In genomic region chr11:71998649-71999310, GRCh38 we compare ENCODE assay signal across 8 cellular contexts. TPM values are rescaled to one million over a fixed set of nuclear protein-coding genes. Genes with fewer than 3 reads are reported as not detected.
DNase-seq lines count a peak whose midpoint lies in the region; ATAC-seq and TF ChIP-seq lines count a peak whose summit lies in the region.

TSS of gene IL18BP (plus strand) at chr11:71998909. CDS start at chr11:71999985, 1,076 bp downstream.

- intact Hi-C loops in aorta (cut with DNase I), result no loop called here
- intact Hi-C loops in PC-3 (cut with micrococcal nuclease), result no loop called here

- no TSS peak for BruUV-seq in PC-3 (replicated peaks; lab: Mats Ljungman, UMichigan)

- peaks cover 7% of the 10 kb centered on the region for H4K20me1 ChIP-seq in DND-41 (ENCODE audit: insufficient read depth, low read length)
- no peaks in the 10 kb centered on the region for H4K20me1 ChIP-seq in PC-3 (ENCODE audit: low read length)

- DNase-seq in DND-41 (peak; percentile 43), aorta (peak; percentile 68 to 78), PC-3 (no peak), brain microvascular endothelial cell (no peak)
- peak; percentile 66 for DNase-seq in Jurkat, Clone E6-1 (ENCODE audit: low read depth, low spot score)

- H3K9ac ChIP-seq in DND-41 (ENCODE audit: low read depth, low read length) (no peak within 1 kb of the TSS), PC-3 (ENCODE audit: low read length) (no peak within 1 kb of the TSS)

- H3F3A ChIP-seq in PC-3 (ENCODE audit: low read length, unreplicated experiment), result no peaks in the 10 kb centered on the region

- no peaks in the 10 kb centered on the region for H3K9me2 ChIP-seq in PC-3 (replicated peaks; ENCODE audit: low read length)

- H3K4me1 ChIP-seq in DND-41 (ENCODE audit: insufficient read depth, low read length) (no peaks in the 10 kb centered on the region), mesodermal cell (ENCODE audit: control insufficient read depth, insufficient read depth, low read length, poor library complexity, severe bottlenecking) (no peaks in the 10 kb centered on the region), aorta (ENCODE audit: control insufficient read depth in 1 of 2, insufficient read depth in 2 of 2, low read length in 2 of 2) (no peaks in the 10 kb centered on the region), PC-3 (ENCODE audit: insufficient read depth, low read length) (no peaks in the 10 kb centered on the region)

- peak; percentile 70 for ATAC-seq in DND-41 (ENCODE audit: insufficient read depth, low read depth)
- no peak for ATAC-seq in aorta (ENCODE audit: low FRiP score)
- no peak for ATAC-seq in PC-3
- ATAC-seq in HG03139 (IDR thresholded peaks at IDR 0.05; ENCODE audit: unreplicated experiment), result no peak

- POLR2A ChIA-PET in PC-3 (lab: Charles Lee; ENCODE audit: unreplicated experiment), result no interaction called here

- H3K4me2 ChIP-seq in DND-41 (ENCODE audit: insufficient read depth, low read length), result no peak within 1 kb of the TSS
- no peak within 1 kb of the TSS for H3K4me2 ChIP-seq in PC-3 (ENCODE audit: low read length)

- 56 to 83% (median 59%) methylated on average over 11 of the region's 11 CpGs for WGBS in adipose tissue, 3 donors
- 95 to 96% methylated on average over 11 of the region's 11 CpGs for WGBS in mesodermal cell (ENCODE audit: insufficient coverage in 2 of 2), 2 experiments
- 79 to 81% methylated on average over 11 of the region's 11 CpGs for WGBS in aorta, 2 donors

- H3K36me3 ChIP-seq in DND-41 (ENCODE audit: insufficient read depth, low read length), result peaks cover 35% of the 10 kb centered on the region
- H3K36me3 ChIP-seq in mesodermal cell (ENCODE audit: control insufficient read depth, insufficient read depth, low read length), result peaks cover 51% of the 10 kb centered on the region
- peaks cover 0 to 1% of the 10 kb centered on the region in 2 donors for H3K36me3 ChIP-seq in aorta (ENCODE audit: control insufficient read depth in 1 of 2, insufficient read depth in 2 of 2, low read length in 1 of 2)
- peaks cover 18% of the 10 kb centered on the region; the same call in 1 of the 2 replicates for H3K36me3 ChIP-seq in PC-3 (ENCODE audit: low read depth, low read length)
- peaks cover 49% of the 10 kb centered on the region for H3K36me3 ChIP-seq in brain microvascular endothelial cell (replicated peaks)

- TF ChIP-seq CTCF in DND-41 (IDR thresholded peaks at IDR 0.05; ENCODE audit: borderline replicate concordance, extremely low read depth, low read length, poor library complexity, severe bottlenecking) (no peak), PC-3 (conservative IDR thresholded peaks at IDR 0.05; ENCODE audit: low read depth, low read length) (no peak), brain microvascular endothelial cell (IDR thresholded peaks at IDR 0.05; ENCODE audit: low read depth, low read length, missing control alignments) (no peak)

- in situ Hi-C loops in brain microvascular endothelial cell (cut with HindIII; ENCODE audit: low pct_ligation_motif_present, low sequenced_read_pairs), result no loop called here

- CTCF ChIA-PET in PC-3 (lab: Charles Lee), result no interaction called here

- H3K27ac ChIP-seq in DND-41 (ENCODE audit: low read length) (0 out of 2 replicates have a peak within 1 kb of the TSS, but pooled peaks have one; percentile 2), adipose tissue (ENCODE audit: low read depth, low read length) (peak within 1 kb of the TSS; percentile 68), mesodermal cell (ENCODE audit: low read depth, low read length, severe bottlenecking) (peak within 1 kb of the TSS; percentile 5), aorta (ENCODE audit: low read depth in 1 of 2, low read length in 2 of 2) (peak within 1 kb of the TSS in 1 of 2 donors; percentile 11), PC-3 (ENCODE audit: low read length) (no peak within 1 kb of the TSS), brain microvascular endothelial cell (no peak within 1 kb of the TSS)

- H3K9me3 ChIP-seq in DND-41 (ENCODE audit: insufficient read depth, low read length, severe bottlenecking) (no peaks in the 10 kb centered on the region), mesodermal cell (ENCODE audit: control insufficient read depth, low read length) (no peaks in the 10 kb centered on the region), aorta (ENCODE audit: control insufficient read depth, low read length) (no peaks in the 10 kb centered on the region), PC-3 (ENCODE audit: low read length) (no peaks in the 10 kb centered on the region)

- no peaks in the 10 kb centered on the region for H3K79me2 ChIP-seq in DND-41 (ENCODE audit: insufficient read depth, low read length)
- H3K79me2 ChIP-seq in PC-3 (ENCODE audit: low read length), result no peaks in the 10 kb centered on the region

- H2AFZ ChIP-seq in DND-41 (ENCODE audit: low read depth, low read length), result no peak within 1 kb of the TSS
- H2AFZ ChIP-seq in PC-3 (ENCODE audit: low read length), result no peak within 1 kb of the TSS

- H3K27me3 ChIP-seq in DND-41 (ENCODE audit: insufficient read depth, low read length, poor library complexity), result no peaks in the 10 kb centered on the region
- no peaks in the 10 kb centered on the region for H3K27me3 ChIP-seq in aorta (ENCODE audit: control insufficient read depth in 1 of 2, insufficient read depth in 2 of 2, low read length in 1 of 2)
- no peaks in the 10 kb centered on the region for H3K27me3 ChIP-seq in PC-3 (ENCODE audit: low read length)
- no peaks in the 10 kb centered on the region for H3K27me3 ChIP-seq in brain microvascular endothelial cell (replicated peaks)

- H3K4me3 ChIP-seq in DND-41 (ENCODE audit: low read depth in 1 of 2, low read length in 2 of 2) (no peak within 1 kb of the TSS), mesodermal cell (ENCODE audit: extremely low read depth, insufficient read depth, low read length, poor library complexity, severe bottlenecking) (no peak within 1 kb of the TSS), aorta (ENCODE audit: low read length in 2 of 2) (no peak within 1 kb of the TSS), PC-3 (ENCODE audit: low read length) (no peak within 1 kb of the TSS), brain microvascular endothelial cell (ENCODE audit: low read depth, low read length) (no peak within 1 kb of the TSS)
- H3K4me3 ChIP-seq in Jurkat, Clone E6-1 (ENCODE audit: low read length), result peak within 1 kb of the TSS; percentile 65

RNA-seq across cellular contexts. Expression of gene IL18BP, which starts in this region (rescaled TPM):
- 7.8 TPM for polyA plus RNA-seq in Jurkat, Clone E6-1 (2012; ENCODE audit: insufficient read depth, insufficient read length)
- polyA plus RNA-seq in adipose tissue, result 10 to 100 TPM in 1 of 3 donors, 1 to 10 TPM in 2; 3.0 to 14.1 (median 4.7) TPM
- 7.6 TPM for polyA plus RNA-seq in mesodermal cell (2013, experiment 1 of 2)
- polyA plus RNA-seq in mesodermal cell (2013, experiment 2 of 2), result 6.1 TPM
- 10 to 100 TPM; 13.0 to 24.8 TPM for total RNA-seq in aorta
- polyA plus RNA-seq in aorta, result 10 to 100 TPM in 1 of 2 donors, 1 to 10 TPM in 1; 7.8 to 12.5 TPM
- 6.5 and 7.2 TPM in 2 replicates for total RNA-seq in PC-3 (2014; rRNA removed)

Comparison
In these comparisons a context has a peak if more than half of its experiments do, and no peak if none do; other contexts are left out.
1. DNase-seq: peak in DND-41 (single experiment), Jurkat, Clone E6-1 (single experiment) and aorta (2 of 2); none in PC-3 (single experiment) and brain microvascular endothelial cell (single experiment).
2. H3K27ac ChIP-seq: peak in DND-41 (single experiment), adipose tissue (single experiment) and mesodermal cell (single experiment); none in PC-3 (single experiment) and brain microvascular endothelial cell (single experiment).